ENCODE assay signal across 8 cellular contexts in genomic region chr2:100178085-100178788, GRCh38. TPM values are rescaled to one million over a fixed set of nuclear protein-coding genes. Genes with fewer than 3 reads are reported as not detected.
A peak's percentile ranks its signal among the peaks of the same experiment; 100 is the strongest.
DNase-seq lines count a peak whose midpoint lies in the region; ATAC-seq, FAIRE-seq and TF ChIP-seq lines count a peak whose summit lies in the region.

No MANE protein-coding gene starts in this region.

- H3K27ac ChIP-seq in ascending aorta (no peak overlapping the region), HepG2 (ENCODE audit: extremely low read length, insufficient read depth, low read length) (no peak overlapping the region)

- H3K36me3 ChIP-seq in ascending aorta (no peaks in the 10 kb centered on the region), HepG2 (replicated peaks in 1 of 2; ENCODE audit: control insufficient read depth in 1 of 2, insufficient read depth in 2 of 2, low read length in 2 of 2) (no peaks in the 10 kb centered on the region)

- H3K4me2 ChIP-seq in HepG2 (ENCODE audit: low read depth, low read length): no peak overlapping the region

- 33% methylated on average over 8 of the region's 8 CpGs for WGBS in HepG2 (ENCODE audit: low lambda C conversion rate)

- TF ChIP-seq CTCF in GM12872 (IDR thresholded peaks at IDR 0.05; ENCODE audit: insufficient read depth, low read depth, low read length) (peak; percentile 61), ascending aorta (IDR thresholded peaks at IDR 0.05) (peak in 2 of 3 experiments; percentile 5 to 22), HepG2 (CRISPR knock-in tag; IDR thresholded peaks at IDR 0.05) (no peak)

- H2AFZ ChIP-seq in HepG2 (ENCODE audit: low read length): no peak overlapping the region

- H3K79me2 ChIP-seq in HepG2 (ENCODE audit: insufficient read depth, low read length): no peaks in the 10 kb centered on the region

- H4K20me1 ChIP-seq in HepG2 (ENCODE audit: insufficient read depth, low read length): no peaks in the 10 kb centered on the region

- TF ChIP-seq EP300 in HepG2 (IDR thresholded peaks at IDR 0.05; ENCODE audit: low read depth in 2 of 2, low read length in 2 of 2) (no peak), HepG2 (CRISPR knock-in tag; IDR thresholded peaks at IDR 0.05; ENCODE audit: borderline replicate concordance) (no peak)

- TF ChIP-seq POLR2A in HepG2 (IDR thresholded peaks at IDR 0.05; ENCODE audit: insufficient read depth in 1 of 2, low read depth in 2 of 2, low read length in 2 of 2): no peak

- H3K9ac ChIP-seq in HepG2 (ENCODE audit: insufficient read depth, low read depth, low read length): no peak overlapping the region

- H3K27me3 ChIP-seq in ascending aorta (no peaks in the 10 kb centered on the region), HepG2 (ENCODE audit: control insufficient read depth in 1 of 2, insufficient read depth in 2 of 2, low read length in 2 of 2) (no peaks in the 10 kb centered on the region; a peak in 2 of 5 replicates)

- H3K4me1 ChIP-seq in ascending aorta (no peaks in the 10 kb centered on the region), HepG2 (ENCODE audit: insufficient read depth, low read length) (no peaks in the 10 kb centered on the region)

- peak; percentile 70 for FAIRE-seq in HepG2 (lab: Jason Lieb, UNC)

- BruUV-seq in HepG2 (replicated peaks; lab: Mats Ljungman, UMichigan): no TSS peak

- intact Hi-C loops in ascending aorta (cut with DNase I): no loop called here
- intact Hi-C loops in HepG2 (cut with micrococcal nuclease; ENCODE audit: unreplicated experiment): no loop called here

- no peak for TF ChIP-seq RAD21 in HepG2 (CRISPR knock-in tag; IDR thresholded peaks at IDR 0.05)

- ATAC-seq in HepG2 (peak; percentile 87), GM21723 (IDR thresholded peaks at IDR 0.05; ENCODE audit: unreplicated experiment) (no peak)

- CTCF ChIA-PET in HepG2 (lab: Yijun Ruan, JAX; ENCODE audit: low intra/inter-chr PET ratio, low total read pairs): no interaction called here

- in situ Hi-C loops in HepG2 (cut with HindIII; ENCODE audit: extremely low pct_ligation_motif_present, low pct_unique_long_range_greater_than_20kb): no loop called here

- POLR2A ChIA-PET in HepG2 (lab: Yijun Ruan, JAX): no interaction called here

- no peak overlapping the region for H3K4me3 ChIP-seq in ascending aorta
- H3K4me3 ChIP-seq in HepG2 (replicated peaks in 1 of 3; ENCODE audit: insufficient read depth in 1 of 3, low read depth in 2 of 3, low read length in 3 of 3): no peak overlapping the region

- peak; percentile 95 for DNase-seq in A172 (ENCODE audit: low spot score)
- DNase-seq in NCI-H226: peak; percentile 59
- no peak for DNase-seq in ascending aorta (ENCODE audit: low spot score in 2 of 2)
- peak; percentile 55 for DNase-seq in HepG2 (ENCODE audit: low spot score)
- DNase-seq in GM19238 (ENCODE audit: insufficient read length, low spot score): no peak
- no peak for DNase-seq in NCI-H2196 treated with DMSO at 0.1 percent for 48 hours (lab: John Stamatoyannopoulos, UW; ENCODE audit: unreplicated experiment)

- H3K9me3 ChIP-seq in ascending aorta (no peaks in the 10 kb centered on the region), HepG2 (ENCODE audit: low read length) (no peaks in the 10 kb centered on the region)

TF ChIP-seq in HepG2, 621 proteins besides CTCF, POLR2A, EP300 and RAD21 (continues in another document):
- TF ChIP-seq NR2C2 (CRISPR knock-in tag; IDR thresholded peaks at IDR 0.05; ENCODE audit: borderline replicate concordance) (peak; percentile 67; the same call in 1 of the 2 replicates), SIN3A (IDR thresholded peaks at IDR 0.05; ENCODE audit: borderline replicate concordance, low read depth, low read length) (no peak), NR1H2 (CRISPR knock-in tag; IDR thresholded peaks at IDR 0.05; ENCODE audit: borderline replicate concordance, low read depth) (no peak), GABPA (IDR thresholded peaks at IDR 0.05; ENCODE audit: low read depth, low read length) (no peak), GABPA (CRISPR knock-in tag; IDR thresholded peaks at IDR 0.05; ENCODE audit: low read depth) (peak; percentile 49), ZIK1 (CRISPR knock-in tag; IDR thresholded peaks at IDR 0.05; ENCODE audit: borderline replicate concordance, low read depth) (no peak), ZHX1 (CRISPR knock-in tag; IDR thresholded peaks at IDR 0.05; ENCODE audit: low read depth) (no peak), U2AF1 (optimal IDR thresholded peaks at IDR 0.05; ENCODE audit: low read depth, low read length) (no peak), ZNF431 (CRISPR knock-in tag; IDR thresholded peaks at IDR 0.05; ENCODE audit: borderline replicate concordance, low read depth) (no peak), ZNF232 (CRISPR knock-in tag; IDR thresholded peaks at IDR 0.05; ENCODE audit: borderline replicate concordance) (no peak), SMC3 (IDR thresholded peaks at IDR 0.05; ENCODE audit: low read length) (0 out of 2 replicates have a peak, but pooled peaks have one; percentile 8), HNF1B (CRISPR knock-in tag; IDR thresholded peaks at IDR 0.05) (no peak), GPBP1L1 (CRISPR knock-in tag; IDR thresholded peaks at IDR 0.05) (no peak), SMARCC2 (IDR thresholded peaks at IDR 0.05) (no peak), SNAI1 (CRISPR knock-in tag; IDR thresholded peaks at IDR 0.05; ENCODE audit: borderline replicate concordance) (no peak), ZNF572 (CRISPR knock-in tag; IDR thresholded peaks at IDR 0.05) (no peak), ZBTB21 (CRISPR knock-in tag; IDR thresholded peaks at IDR 0.05) (no peak)

RNA-seq across cellular contexts. Expression of gene AFF3, which starts 35.8 kb away (rescaled TPM):
- 1.9 and 6.7 TPM in 2 replicates for total RNA-seq in A172 (2014; rRNA removed; shearing (Covaris generic))
- 7.1 TPM for total RNA-seq in ascending aorta
- not detected in 2 replicates for total RNA-seq in HepG2 (2016; rRNA removed; fragmentation: Illumina TruSeq; extraction: Trizol)
- not detected in 2 replicates for total RNA-seq in HepG2 (2016; cell fraction: cytosol; rRNA removed; fragmentation: Illumina TruSeq; extraction: Trizol; ENCODE audit: low read depth)
- total RNA-seq in HepG2 (2016; cell fraction: insoluble cytoplasmic fraction; rRNA removed; fragmentation: Illumina TruSeq; extraction: Trizol): not detected in 2 replicates
- not detected in 2 replicates for total RNA-seq in HepG2 (2016; cell fraction: membrane; rRNA removed; fragmentation: Illumina TruSeq; extraction: Trizol)
- total RNA-seq in HepG2 (2016; cell fraction: nucleus; rRNA removed; fragmentation: Illumina TruSeq; extraction: Trizol): not detected in 2 replicates
- not detected in 2 replicates for polyA plus RNA-seq in HepG2 (2011; rRNA removed)
- polyA plus RNA-seq in HepG2 (2011; cell fraction: cytosol; rRNA removed): not detected in 2 replicates
- polyA plus RNA-seq in HepG2 (2011; cell fraction: nucleus; rRNA removed): not detected in 2 replicates
- not detected in 2 replicates for polyA plus RNA-seq in HepG2 (2012)
- not detected in 2 replicates for polyA plus RNA-seq in HepG2 (2016; cell fraction: cytosol; fragmentation: Illumina TruSeq; extraction: Trizol; ENCODE audit: low read depth)
- not detected in 2 replicates for polyA plus RNA-seq in HepG2 (2016; cell fraction: insoluble cytoplasmic fraction; fragmentation: Illumina TruSeq; extraction: Trizol; ENCODE audit: low read depth)
- polyA plus RNA-seq in HepG2 (2016; cell fraction: membrane; fragmentation: Illumina TruSeq; extraction: Trizol; ENCODE audit: low read depth): not detected in 2 replicates
- polyA plus RNA-seq in HepG2 (2016; cell fraction: nucleus; fragmentation: Illumina TruSeq; extraction: Trizol; ENCODE audit: insufficient read depth, low read depth): not detected in 2 replicates
- polyA minus RNA-seq in HepG2 (2011; rRNA and poly(A)+ RNA removed; ENCODE audit: low replicate concordance): not detected in 2 replicates
- not detected in 2 replicates for polyA minus RNA-seq in HepG2 (2011; cell fraction: cytosol; rRNA and poly(A)+ RNA removed)
- polyA minus RNA-seq in HepG2 (2011; cell fraction: nucleus; rRNA and poly(A)+ RNA removed): not detected in 2 replicates

Comparison
In these comparisons a context has a peak if more than half of its experiments do, and no peak if none do; other contexts are left out.
1. DNase-seq: peak in A172 (single experiment), NCI-H226 (single experiment) and HepG2 (single experiment); none in ascending aorta (0 of 2), GM19238 (single experiment) and NCI-H2196 treated with DMSO at 0.1 percent for 48 hours (single experiment).